In genomic region chr7:20666444-20666843, GRCh38 we compare ENCODE assay signal across 11 cellular contexts. TPM values are rescaled to one million over a fixed set of nuclear protein-coding genes. Genes with fewer than 3 reads are reported as not detected.
"Had no signal": no experiment of that assay in that cellular context is flagged by ENCODE, and none has a peak within 500 bp of the region (broad histone marks: within the 10 kb centered on the region; RNA-seq: fewer than 3 reads in every experiment).

No MANE protein-coding gene starts in this region.

- ATAC-seq: GM23338, HCT116, K562 had no signal

- H3K4me2 ChIP-seq: GM23338 had no signal

- FAIRE-seq: H1, H54, HTR-8/SVneo, K562 had no signal

- H3K4me3 ChIP-seq: GM23338, K562 had no signal

- H2AFZ ChIP-seq: GM23338 had no signal

- DNase-seq: H9, HFFc6, IMR-90, KG1 had no signal

RNA-seq across cellular contexts. Expression of gene ABCB5, which starts 51.0 kb away (rescaled TPM):
- total RNA-seq: GM23338, H1, H9, HFFc6, HT-29, IMR-90, K562 had no signal
- polyA plus RNA-seq: GM23338, H1, IMR-90, K562 had no signal
